In the genomic region with DNA sequence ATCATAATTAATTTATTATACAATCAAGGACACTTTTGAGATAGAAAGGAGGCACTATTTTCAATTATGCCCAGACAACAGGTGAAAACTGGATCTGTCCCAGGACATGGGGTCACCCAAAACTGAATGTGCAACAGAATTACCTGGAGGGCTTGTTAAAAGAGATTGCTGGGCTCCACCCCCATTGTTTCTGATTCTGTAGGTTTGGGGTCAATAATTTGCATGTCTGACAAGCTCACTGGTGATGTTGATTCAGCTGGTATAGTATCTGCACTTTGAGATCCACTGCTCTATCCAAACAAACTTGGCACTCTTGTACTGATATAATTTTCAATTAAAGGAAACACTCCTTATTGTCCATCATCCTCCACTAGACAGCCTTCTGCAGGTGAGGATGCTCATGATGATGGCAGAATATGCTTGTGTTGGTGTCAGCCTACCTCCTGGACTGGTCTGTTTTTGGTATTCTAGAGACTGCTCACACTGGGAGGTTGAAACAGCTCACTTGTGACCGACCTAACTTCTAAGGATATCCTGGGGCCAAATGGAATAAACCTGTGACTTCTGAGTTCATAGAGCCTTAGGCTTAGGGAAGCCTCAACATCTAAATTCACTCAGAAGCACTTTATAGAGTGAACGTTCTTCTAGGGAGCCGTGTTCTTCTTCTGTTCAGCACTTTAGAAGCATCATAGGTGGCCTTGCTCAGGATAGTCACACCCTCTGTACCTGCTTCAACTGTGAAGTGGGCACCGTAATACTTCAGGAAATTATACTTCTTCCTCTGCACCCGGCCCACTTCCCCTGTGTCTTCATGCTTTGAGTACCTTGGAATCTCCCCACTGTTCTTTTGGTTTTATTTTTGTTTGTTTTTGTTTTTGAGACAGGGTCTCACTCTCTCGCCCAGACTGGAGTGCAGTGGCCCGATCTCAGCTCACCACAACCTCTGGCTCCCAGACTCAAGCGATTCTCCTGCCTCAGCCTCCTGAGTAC, we compare ENCODE assay signal across 10 cellular contexts. TPM values are rescaled to one million over a fixed set of nuclear protein-coding genes. Genes with fewer than 3 reads are reported as not detected.
DNase-seq lines count a peak whose midpoint lies in the region; ATAC-seq and TF ChIP-seq lines count a peak whose summit lies in the region.
"Had no signal": no experiment of that assay in that cellular context is flagged by ENCODE, and none has a peak within 500 bp of the region (broad histone marks: within the 10 kb centered on the region; RNA-seq: fewer than 3 reads in every experiment).

No MANE protein-coding gene starts in this region.

- peak overlapping the region in 1 of 2 donors; percentile 42 for H3K27ac ChIP-seq in coronary artery
- H3K27ac ChIP-seq: SJSA1 had no signal

- no peaks in the 10 kb centered on the region for H3K27me3 Mint-ChIP-seq in activated CD8-positive, alpha-beta memory T cell treated with anti-CD3 and anti-CD28 coated beads, Interleukin-2, amount 10 ng/mL, durations not matched to agents 7 days and 5 days
- no peaks in the 10 kb centered on the region for H3K27me3 Mint-ChIP-seq in stimulated activated memory B cell treated with anti-CD40 and anti-IgM and Interleukin-4, amounts not matched to agents 10 μg/mL and 1 μg/mL and 100 μg/mL, for 72 hours

- ATAC-seq in activated CD8-positive, alpha-beta memory T cell treated with anti-CD3 and anti-CD28 coated beads, Interleukin-2, amount 10 ng/mL, durations not matched to agents 7 days and 5 days, result peak; percentile 81
- peak; percentile 55 for ATAC-seq in HG02938 (IDR thresholded peaks at IDR 0.05; ENCODE audit: unreplicated experiment)
- peak; percentile 89 for ATAC-seq in stimulated activated memory B cell treated with anti-CD40 and anti-IgM and Interleukin-4, amounts not matched to agents 10 μg/mL and 1 μg/mL and 100 μg/mL, for 72 hours

- H3K4me3 Mint-ChIP-seq in activated CD8-positive, alpha-beta memory T cell treated with anti-CD3 and anti-CD28 coated beads, Interleukin-2, amount 10 ng/mL, durations not matched to agents 7 days and 5 days, result peak overlapping the region; percentile 67
- peak overlapping the region; percentile 49 for H3K4me3 Mint-ChIP-seq in stimulated activated memory B cell treated with anti-CD40 and anti-IgM and Interleukin-4, amounts not matched to agents 10 μg/mL and 1 μg/mL and 100 μg/mL, for 72 hours

- H3K4me1 Mint-ChIP-seq in activated CD8-positive, alpha-beta memory T cell treated with anti-CD3 and anti-CD28 coated beads, Interleukin-2, amount 10 ng/mL, durations not matched to agents 7 days and 5 days, result peaks cover 70% of the 10 kb centered on the region
- peaks cover 58% of the 10 kb centered on the region for H3K4me1 Mint-ChIP-seq in stimulated activated memory B cell treated with anti-CD40 and anti-IgM and Interleukin-4, amounts not matched to agents 10 μg/mL and 1 μg/mL and 100 μg/mL, for 72 hours

- H3K4me3 ChIP-seq in coronary artery, result no peak overlapping the region
- H3K4me3 ChIP-seq: SJSA1 had no signal

- TF ChIP-seq CTCF in coronary artery (IDR thresholded peaks at IDR 0.05), result no peak

- H3K36me3 Mint-ChIP-seq in activated CD8-positive, alpha-beta memory T cell treated with anti-CD3 and anti-CD28 coated beads, Interleukin-2, amount 10 ng/mL, durations not matched to agents 7 days and 5 days, result peaks cover 6% of the 10 kb centered on the region
- H3K36me3 Mint-ChIP-seq in stimulated activated memory B cell treated with anti-CD40 and anti-IgM and Interleukin-4, amounts not matched to agents 10 μg/mL and 1 μg/mL and 100 μg/mL, for 72 hours, result no peaks in the 10 kb centered on the region

- H3K9me3 Mint-ChIP-seq in activated CD8-positive, alpha-beta memory T cell treated with anti-CD3 and anti-CD28 coated beads, Interleukin-2, amount 10 ng/mL, durations not matched to agents 7 days and 5 days (ENCODE audit: low read depth), result no peaks in the 10 kb centered on the region
- no peaks in the 10 kb centered on the region for H3K9me3 Mint-ChIP-seq in stimulated activated memory B cell treated with anti-CD40 and anti-IgM and Interleukin-4, amounts not matched to agents 10 μg/mL and 1 μg/mL and 100 μg/mL, for 72 hours

- CTCF ChIA-PET in activated CD8-positive, alpha-beta memory T cell treated with anti-CD3 and anti-CD28 coated beads, Interleukin-2, amount 10 ng/mL, durations not matched to agents 7 days and 5 days (lab: Charles Lee), result interaction anchor here (0.8 to 9.6 kb wide), 4 partner anchors 47 to 775 kb away, joined by 3 to 222 read pairs (median 60); no protein-coding TSS in a partner anchor

- peak; percentile 62 for DNase-seq in activated CD8-positive, alpha-beta memory T cell treated with anti-CD3 and anti-CD28 coated beads, Interleukin-2, amount 10 ng/mL, durations not matched to agents 7 days and 5 days
- DNase-seq in activated CD8-positive, alpha-beta memory T cell treated with anti-CD3 and anti-CD28 coated beads for 24 hours, result no peak
- DNase-seq in activated CD4-positive, alpha-beta T cell treated with anti-CD3 and anti-CD28 coated beads, Interleukin-2, amount 50 U/mL, for 1 hour, result peak; percentile 13
- DNase-seq in coronary artery (ENCODE audit: low spot score) (no peak), H4 (ENCODE audit: low spot score) (no peak), NK-92 (lab: John Stamatoyannopoulos, UW; ENCODE audit: unreplicated experiment) (no peak)

- peak overlapping the region; percentile 88 for H3K27ac Mint-ChIP-seq in activated CD8-positive, alpha-beta memory T cell treated with anti-CD3 and anti-CD28 coated beads, Interleukin-2, amount 10 ng/mL, durations not matched to agents 7 days and 5 days
- H3K27ac Mint-ChIP-seq in stimulated activated memory B cell treated with anti-CD40 and anti-IgM and Interleukin-4, amounts not matched to agents 10 μg/mL and 1 μg/mL and 100 μg/mL, for 72 hours, result peak overlapping the region; percentile 69

RNA-seq across cellular contexts. Expression of a gene that starts 2.0 kb away (rescaled TPM):
- total RNA-seq in activated CD8-positive, alpha-beta memory T cell treated with anti-CD3 and anti-CD28 coated beads, Interleukin-2, amount 10 ng/mL, durations not matched to agents 7 days and 5 days, result 1 to 10 TPM; 2.2 to 4.7 TPM
- total RNA-seq in H4 (2014; rRNA removed; shearing (Covaris generic)), result not detected in 2 replicates
- total RNA-seq: lung microvascular endothelial cell, SJSA1 had no signal

RNA-seq across cellular contexts. Expression of a gene that starts 40.3 kb away (rescaled TPM):
- total RNA-seq in activated CD8-positive, alpha-beta memory T cell treated with anti-CD3 and anti-CD28 coated beads, Interleukin-2, amount 10 ng/mL, durations not matched to agents 7 days and 5 days, result under 1 TPM; 0.40 to 0.53 TPM
- total RNA-seq in H4 (2014; rRNA removed; shearing (Covaris generic)), result 0.23 TPM in 1 of 2 replicates, not detected in the other
- total RNA-seq: lung microvascular endothelial cell had no signal

RNA-seq across cellular contexts. Expression of a gene that starts 53.0 kb away (rescaled TPM):
- total RNA-seq in activated CD8-positive, alpha-beta memory T cell treated with anti-CD3 and anti-CD28 coated beads, Interleukin-2, amount 10 ng/mL, durations not matched to agents 7 days and 5 days, result not detected
- total RNA-seq in H4 (2014; rRNA removed; shearing (Covaris generic)), result not detected in 2 replicates
- total RNA-seq: lung microvascular endothelial cell, SJSA1 had no signal

Comparison
In these comparisons a context has a peak if more than half of its experiments do, and no peak if none do; other contexts are left out.
1. DNase-seq: peak in activated CD8-positive, alpha-beta memory T cell treated with anti-CD3 and anti-CD28 coated beads, Interleukin-2, amount 10 ng/mL, durations not matched to agents 7 days and 5 days (single experiment) and activated CD4-positive, alpha-beta T cell treated with anti-CD3 and anti-CD28 coated beads, Interleukin-2, amount 50 U/mL, for 1 hour (single experiment); none in activated CD8-positive, alpha-beta memory T cell treated with anti-CD3 and anti-CD28 coated beads for 24 hours (single experiment), coronary artery (single experiment), H4 (single experiment) and NK-92 (single experiment).
2. Peak in every context shown above with its lines, with median percentiles within 50 percentile points of each other: ATAC-seq.